8 cellular contexts compared by ENCODE assay signal in the genomic region with DNA sequence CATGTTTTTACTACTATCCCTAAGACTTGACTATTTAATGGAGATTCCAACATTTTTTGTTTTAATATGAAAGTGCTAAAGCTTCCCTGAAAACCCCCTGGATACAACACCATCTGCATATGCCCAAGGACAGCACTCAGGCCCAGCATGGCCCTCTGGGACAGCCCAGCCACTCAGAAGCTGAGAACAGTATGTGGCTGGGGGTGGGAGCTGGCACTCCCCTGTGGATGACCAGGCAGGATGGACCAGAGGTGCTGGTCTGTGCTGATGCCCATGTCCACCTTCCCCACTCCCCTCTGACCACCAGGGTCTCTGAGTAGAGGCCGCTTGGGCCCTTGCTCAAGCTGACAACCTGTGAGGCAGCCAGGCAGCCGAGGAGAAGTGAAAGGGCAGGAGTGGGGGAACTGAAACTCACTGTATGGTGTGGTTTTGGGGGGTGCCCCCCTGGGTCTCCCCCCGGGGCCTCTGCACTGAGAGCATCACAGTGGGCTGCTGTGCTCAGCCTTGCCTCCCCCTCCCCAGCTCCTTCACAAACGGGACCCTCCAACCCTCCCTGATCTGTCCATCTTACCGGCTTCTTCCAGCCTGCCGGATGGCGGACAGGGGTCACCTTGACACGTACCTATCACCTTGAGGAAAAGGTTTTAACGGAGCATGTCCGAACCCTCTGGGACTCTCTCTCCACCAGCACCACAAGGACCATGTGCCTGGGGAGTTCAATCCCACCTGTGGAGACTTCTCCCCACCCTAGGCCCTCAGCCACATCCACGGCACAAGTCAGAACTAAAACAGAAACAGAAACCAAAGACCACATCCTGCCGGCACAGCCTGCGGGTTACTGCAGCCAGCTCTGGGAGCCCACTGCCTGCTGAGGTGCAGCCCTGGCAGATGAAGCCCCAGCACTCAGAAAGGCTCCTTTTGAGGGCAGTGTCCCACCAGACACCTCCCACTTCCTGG. TPM values are rescaled to one million over a fixed set of nuclear protein-coding genes. Genes with fewer than 3 reads are reported as not detected.
DNase-seq lines count a peak whose midpoint lies in the region; ATAC-seq and TF ChIP-seq lines count a peak whose summit lies in the region.

A gene (minus strand): TSS at position 785 of the 957 bp plus-strand sequence. CDS start 14,798 bp downstream, outside the sequence.

- DNase-seq in DMS53 (lab: John Stamatoyannopoulos, UW): peak; percentile 44
- DNase-seq in DMS53 treated with DMSO at 0.1 percent for 48 hours (lab: John Stamatoyannopoulos, UW; ENCODE audit: unreplicated experiment): no peak
- DNase-seq in activated CD4-positive, CD25-positive, alpha-beta regulatory T cell treated with anti-CD3 and anti-CD28 coated beads, Interleukin-2, amount 50 U/mL, for 16 hours (ENCODE audit: low read depth, low spot score): peak; percentile 45
- DNase-seq in osteoblast (ENCODE audit: insufficient read length, low spot score, missing footprints): no peak
- no peak for DNase-seq in NCI-H446 treated with DMSO at 0.1 percent for 48 hours (lab: John Stamatoyannopoulos, UW)

- H3K36me3 ChIP-seq in osteoblast (ENCODE audit: insufficient read depth, low read length): no peaks in the 10 kb centered on the region
- H3K36me3 ChIP-seq in urinary bladder (ENCODE audit: insufficient read depth): no peaks in the 10 kb centered on the region

- peak within 1 kb of the TSS; percentile 86 for H3K4me2 ChIP-seq in osteoblast (ENCODE audit: insufficient read depth, low read length)

- no peaks in the 10 kb centered on the region for H3K27me3 ChIP-seq in osteoblast (ENCODE audit: insufficient read depth, low read length)

- peak within 1 kb of the TSS; percentile 97 for H2AFZ ChIP-seq in osteoblast (ENCODE audit: low read length)

- H3K4me1 ChIP-seq in osteoblast (ENCODE audit: insufficient read depth, low read length) (peaks cover 9% of the 10 kb centered on the region), urinary bladder (ENCODE audit: insufficient read depth) (no peaks in the 10 kb centered on the region)

- no peak for TF ChIP-seq CTCF in osteoblast (IDR thresholded peaks at IDR 0.05; ENCODE audit: extremely low read depth, low read depth, low read length)

- peaks cover 2% of the 10 kb centered on the region for H3K9me3 ChIP-seq in osteoblast (ENCODE audit: low read depth, low read length)

- H3K79me2 ChIP-seq in osteoblast (ENCODE audit: insufficient read depth, low read length): no peaks in the 10 kb centered on the region

- H3K27ac ChIP-seq in cingulate gyrus (ENCODE audit: low read depth, low read length): peak within 1 kb of the TSS; percentile 29
- H3K27ac ChIP-seq in osteoblast (ENCODE audit: low read depth, low read length): peak within 1 kb of the TSS; percentile 11
- H3K27ac ChIP-seq in urinary bladder (ENCODE audit: low read depth): peak within 1 kb of the TSS; percentile 24

- peak; percentile 89 for ATAC-seq in HG03442 (IDR thresholded peaks at IDR 0.05; ENCODE audit: unreplicated experiment)

- H4K20me1 ChIP-seq in osteoblast (ENCODE audit: insufficient read depth, low read length): no peaks in the 10 kb centered on the region

- 77% methylated on average over 13 of the region's 13 CpGs for WGBS in urinary bladder

- H3K4me3 ChIP-seq in osteoblast (ENCODE audit: insufficient read depth, low read length): peak within 1 kb of the TSS; percentile 60
- peak within 1 kb of the TSS; percentile 27 for H3K4me3 ChIP-seq in urinary bladder (ENCODE audit: low read depth, low read length)

RNA-seq across cellular contexts. Expression of the gene that starts here (rescaled TPM):
- total RNA-seq in osteoblast (5.8 and 8.3 TPM in 2 replicates), urinary bladder (3.0 TPM)
- polyA plus RNA-seq in urinary bladder: 4.4 TPM

Comparison
In these comparisons a context has a peak if more than half of its experiments do, and no peak if none do; other contexts are left out.
1. DNase-seq: peak in DMS53 (single experiment) and activated CD4-positive, CD25-positive, alpha-beta regulatory T cell treated with anti-CD3 and anti-CD28 coated beads, Interleukin-2, amount 50 U/mL, for 16 hours (single experiment); none in DMS53 treated with DMSO at 0.1 percent for 48 hours (single experiment), osteoblast (single experiment) and NCI-H446 treated with DMSO at 0.1 percent for 48 hours (single experiment).
2. Peak in every context shown above with its lines, with median percentiles within 50 percentile points of each other: H3K27ac ChIP-seq.